ENCODE assay signal across 17 cellular contexts in genomic region chr2:215314896-215315295, GRCh38. TPM values are rescaled to one million over a fixed set of nuclear protein-coding genes. Genes with fewer than 3 reads are reported as not detected.
DNase-seq lines count a peak whose midpoint lies in the region; ATAC-seq and TF ChIP-seq lines count a peak whose summit lies in the region.
"Had no signal": no experiment of that assay in that cellular context is flagged by ENCODE, and none has a peak within 500 bp of the region (broad histone marks: within the 10 kb centered on the region; RNA-seq: fewer than 3 reads in every experiment).

No MANE protein-coding gene starts in this region.

- intact Hi-C loops in Caco-2 (cut with micrococcal nuclease; ENCODE audit: unreplicated experiment), result loop anchor here (5.0 to 10.0 kb wide), 3 partner anchors 300 to 797 kb away; no protein-coding TSS in a partner anchor

- DNase-seq in SIG-M5 treated with dmso at 0.1 percent for 504 hours (lab: John Stamatoyannopoulos, UW; ENCODE audit: unreplicated experiment) (peak; percentile 49), SIG-M5 (lab: John Stamatoyannopoulos, UW) (no peak), Caco-2 (peak in 1 of 2 experiments; percentile 56), islet precursor cell (peak; percentile 52), WTC11 (ENCODE audit: low spot score) (no peak)
- DNase-seq in activated CD4-positive, alpha-beta memory T cell treated with anti-CD3 and anti-CD28 coated beads, Interleukin-2, amount 10 ng/mL, durations not matched to agents 7 days and 5 days, result no peak
- no peak for DNase-seq in stimulated activated naive B cell treated with anti-CD40 and anti-IgM and Interleukin-4, amounts not matched to agents 10 μg/mL and 1 μg/mL and 100 μg/mL, for 72 hours
- DNase-seq: 8988T; activated B cell treated with CpG ODN at 0.5 μM for 24 hours; activated CD8-positive, alpha-beta memory T cell treated with anti-CD3 and anti-CD28 coated beads, Interleukin-2, amount 10 ng/mL, durations not matched to agents 7 days and 5 days; DMS79 treated with DMSO at 0.1 percent for 48 hours; KBM-7; NCI-H1092; NCI-H2081; NCI-H510A; T-cell had no signal

- H3K27me3 Mint-ChIP-seq in Caco-2 (ENCODE audit: insufficient read depth, unreplicated experiment), result no peaks in the 10 kb centered on the region
- no peaks in the 10 kb centered on the region for H3K27me3 Mint-ChIP-seq in activated CD4-positive, alpha-beta memory T cell treated with anti-CD3 and anti-CD28 coated beads, Interleukin-2, amount 10 ng/mL, durations not matched to agents 7 days and 5 days
- no peaks in the 10 kb centered on the region for H3K27me3 Mint-ChIP-seq in stimulated activated naive B cell treated with anti-CD40 and anti-IgM and Interleukin-4, amounts not matched to agents 10 μg/mL and 1 μg/mL and 100 μg/mL, for 72 hours
- no peaks in the 10 kb centered on the region for H3K27me3 Mint-ChIP-seq in WTC11 (ENCODE audit: low read depth)
- H3K27me3 Mint-ChIP-seq: activated B cell treated with CpG ODN at 0.5 μM for 24 hours; activated CD8-positive, alpha-beta memory T cell treated with anti-CD3 and anti-CD28 coated beads, Interleukin-2, amount 10 ng/mL, durations not matched to agents 7 days and 5 days; T-cell had no signal

- H3K4me1 ChIP-seq in Caco-2, result peaks cover 25% of the 10 kb centered on the region

- BruUV-seq in Caco-2 (replicated peaks; lab: Mats Ljungman, UMichigan), result no TSS peak

- H3K4me1 Mint-ChIP-seq in Caco-2 (ENCODE audit: low read depth, unreplicated experiment) (peaks cover 23% of the 10 kb centered on the region), WTC11 (peaks cover 24% of the 10 kb centered on the region)
- H3K4me1 Mint-ChIP-seq in activated CD4-positive, alpha-beta memory T cell treated with anti-CD3 and anti-CD28 coated beads, Interleukin-2, amount 10 ng/mL, durations not matched to agents 7 days and 5 days, result peaks cover 51% of the 10 kb centered on the region
- H3K4me1 Mint-ChIP-seq in stimulated activated naive B cell treated with anti-CD40 and anti-IgM and Interleukin-4, amounts not matched to agents 10 μg/mL and 1 μg/mL and 100 μg/mL, for 72 hours, result peaks cover 14 to 31% of the 10 kb centered on the region in 2 donors

- no peak overlapping the region for H3K4me3 ChIP-seq in Caco-2 (ENCODE audit: low read depth, low read length)

- POLR2A ChIA-PET in Caco-2 (lab: Charles Lee), result no interaction called here
- POLR2A ChIA-PET in activated CD4-positive, alpha-beta memory T cell treated with anti-CD3 and anti-CD28 coated beads, Interleukin-2, amount 10 ng/mL, durations not matched to agents 7 days and 5 days (lab: Charles Lee), result no interaction called here
- POLR2A ChIA-PET in WTC11 (lab: Charles Lee), result no interaction called here

- H3K27ac Mint-ChIP-seq in Caco-2 (ENCODE audit: unreplicated experiment), result peak overlapping the region; percentile 39
- H3K27ac Mint-ChIP-seq in activated CD4-positive, alpha-beta memory T cell treated with anti-CD3 and anti-CD28 coated beads, Interleukin-2, amount 10 ng/mL, durations not matched to agents 7 days and 5 days, result peak overlapping the region; percentile 44
- no peak overlapping the region for H3K27ac Mint-ChIP-seq in stimulated activated naive B cell treated with anti-CD40 and anti-IgM and Interleukin-4, amounts not matched to agents 10 μg/mL and 1 μg/mL and 100 μg/mL, for 72 hours
- no peak overlapping the region; the same call in 1 of the 2 replicates for H3K27ac Mint-ChIP-seq in WTC11
- H3K27ac Mint-ChIP-seq: activated B cell treated with CpG ODN at 0.5 μM for 24 hours had no signal

- H3K36me3 ChIP-seq in Caco-2 (ENCODE audit: control insufficient read depth, insufficient read depth, low read length), result no peaks in the 10 kb centered on the region; the same call in 1 of the 2 replicates

- no peaks in the 10 kb centered on the region for H3K27me3 ChIP-seq in Caco-2 (replicated peaks; ENCODE audit: control insufficient read depth, insufficient read depth, low read length)

- H3K36me3 Mint-ChIP-seq in Caco-2 (ENCODE audit: insufficient read depth, unreplicated experiment) (peaks cover 81% of the 10 kb centered on the region), WTC11 (peaks cover 62% of the 10 kb centered on the region)
- H3K36me3 Mint-ChIP-seq in activated CD4-positive, alpha-beta memory T cell treated with anti-CD3 and anti-CD28 coated beads, Interleukin-2, amount 10 ng/mL, durations not matched to agents 7 days and 5 days (ENCODE audit: low read depth), result peaks cover 51% of the 10 kb centered on the region
- H3K36me3 Mint-ChIP-seq in stimulated activated naive B cell treated with anti-CD40 and anti-IgM and Interleukin-4, amounts not matched to agents 10 μg/mL and 1 μg/mL and 100 μg/mL, for 72 hours, result peaks cover 24 to 50% of the 10 kb centered on the region in 2 donors

- peak overlapping the region; percentile 43 for H3K4me3 Mint-ChIP-seq in Caco-2 (ENCODE audit: unreplicated experiment)
- H3K4me3 Mint-ChIP-seq in activated CD4-positive, alpha-beta memory T cell treated with anti-CD3 and anti-CD28 coated beads, Interleukin-2, amount 10 ng/mL, durations not matched to agents 7 days and 5 days, result no peak overlapping the region
- peak overlapping the region in 1 of 2 donors; percentile 32 for H3K4me3 Mint-ChIP-seq in stimulated activated naive B cell treated with anti-CD40 and anti-IgM and Interleukin-4, amounts not matched to agents 10 μg/mL and 1 μg/mL and 100 μg/mL, for 72 hours
- no peak overlapping the region for H3K4me3 Mint-ChIP-seq in WTC11
- H3K4me3 Mint-ChIP-seq: activated B cell treated with CpG ODN at 0.5 μM for 24 hours; activated CD8-positive, alpha-beta memory T cell treated with anti-CD3 and anti-CD28 coated beads, Interleukin-2, amount 10 ng/mL, durations not matched to agents 7 days and 5 days had no signal

- H3K9me3 ChIP-seq in Caco-2, result no peaks in the 10 kb centered on the region

- H3K9me3 Mint-ChIP-seq in Caco-2 (ENCODE audit: unreplicated experiment) (no peaks in the 10 kb centered on the region), WTC11 (peaks cover 6% of the 10 kb centered on the region)
- no peaks in the 10 kb centered on the region for H3K9me3 Mint-ChIP-seq in activated CD4-positive, alpha-beta memory T cell treated with anti-CD3 and anti-CD28 coated beads, Interleukin-2, amount 10 ng/mL, durations not matched to agents 7 days and 5 days
- H3K9me3 Mint-ChIP-seq in stimulated activated naive B cell treated with anti-CD40 and anti-IgM and Interleukin-4, amounts not matched to agents 10 μg/mL and 1 μg/mL and 100 μg/mL, for 72 hours, result no peaks in the 10 kb centered on the region
- H3K9me3 Mint-ChIP-seq: activated B cell treated with CpG ODN at 0.5 μM for 24 hours, T-cell had no signal

- no peak for TF ChIP-seq CTCF in Caco-2 (IDR thresholded peaks at IDR 0.05; ENCODE audit: insufficient read depth in 1 of 2, low read depth in 1 of 2, low read length in 1 of 2, severe bottlenecking in 1 of 2, unreplicated experiment in 1 of 2)
- no peak for TF ChIP-seq CTCF in WTC11 (IDR thresholded peaks at IDR 0.05)

- no peak for ATAC-seq in GM21528 (IDR thresholded peaks at IDR 0.05; ENCODE audit: low FRiP score, unreplicated experiment)
- no peak for ATAC-seq in stimulated activated naive B cell treated with anti-CD40 and anti-IgM and Interleukin-4, amounts not matched to agents 10 μg/mL and 1 μg/mL and 100 μg/mL, for 72 hours (replicated peaks)
- no peak for ATAC-seq in WTC11
- ATAC-seq: activated CD8-positive, alpha-beta memory T cell treated with anti-CD3 and anti-CD28 coated beads, Interleukin-2, amount 10 ng/mL, durations not matched to agents 7 days and 5 days; T-cell had no signal

- CTCF ChIA-PET in Caco-2 (lab: Charles Lee), result interaction anchor here (0.6 kb wide), 1 partner anchor 13 kb away, joined by 4 read pairs; no protein-coding TSS in a partner anchor
- CTCF ChIA-PET in activated CD4-positive, alpha-beta memory T cell treated with anti-CD3 and anti-CD28 coated beads, Interleukin-2, amount 10 ng/mL, durations not matched to agents 7 days and 5 days (lab: Charles Lee), result no interaction called here
- CTCF ChIA-PET in WTC11 (lab: Charles Lee), result no interaction called here

TF ChIP-seq in WTC11, 78 proteins besides CTCF, POLR2A, EP300 and RAD21:
- TF ChIP-seq NFE2L1 (CRISPR knock-in tag; IDR thresholded peaks at IDR 0.05) (no peak), TCF7 (CRISPR knock-in tag; IDR thresholded peaks at IDR 0.05; ENCODE audit: low read depth) (no peak)

RNA-seq across cellular contexts. Expression of gene ATIC, which starts 3.0 kb away (rescaled TPM):
- 318 and 325 TPM in 2 replicates for total RNA-seq in Caco-2 (2022)
- total RNA-seq in activated CD4-positive, alpha-beta memory T cell treated with anti-CD3 and anti-CD28 coated beads, Interleukin-2, amount 10 ng/mL, durations not matched to agents 7 days and 5 days, result 100 to 1,000 TPM; 129 to 140 TPM
- 285 to 309 TPM (median 290 TPM) in 3 replicates for total RNA-seq in WTC11 (2021)

Comparison
In these comparisons a context has a peak if more than half of its experiments do, and no peak if none do; other contexts are left out.
1. DNase-seq: peak in SIG-M5 treated with dmso at 0.1 percent for 504 hours (single experiment) and islet precursor cell (single experiment); none in SIG-M5 (single experiment), activated CD4-positive, alpha-beta memory T cell treated with anti-CD3 and anti-CD28 coated beads, Interleukin-2, amount 10 ng/mL, durations not matched to agents 7 days and 5 days (single experiment), stimulated activated naive B cell treated with anti-CD40 and anti-IgM and Interleukin-4, amounts not matched to agents 10 μg/mL and 1 μg/mL and 100 μg/mL, for 72 hours (single experiment) and WTC11 (single experiment).
2. H3K27ac Mint-ChIP-seq: peak in Caco-2 (single experiment) and activated CD4-positive, alpha-beta memory T cell treated with anti-CD3 and anti-CD28 coated beads, Interleukin-2, amount 10 ng/mL, durations not matched to agents 7 days and 5 days (single experiment); none in stimulated activated naive B cell treated with anti-CD40 and anti-IgM and Interleukin-4, amounts not matched to agents 10 μg/mL and 1 μg/mL and 100 μg/mL, for 72 hours (single experiment) and WTC11 (single experiment).